In the genomic region with DNA sequence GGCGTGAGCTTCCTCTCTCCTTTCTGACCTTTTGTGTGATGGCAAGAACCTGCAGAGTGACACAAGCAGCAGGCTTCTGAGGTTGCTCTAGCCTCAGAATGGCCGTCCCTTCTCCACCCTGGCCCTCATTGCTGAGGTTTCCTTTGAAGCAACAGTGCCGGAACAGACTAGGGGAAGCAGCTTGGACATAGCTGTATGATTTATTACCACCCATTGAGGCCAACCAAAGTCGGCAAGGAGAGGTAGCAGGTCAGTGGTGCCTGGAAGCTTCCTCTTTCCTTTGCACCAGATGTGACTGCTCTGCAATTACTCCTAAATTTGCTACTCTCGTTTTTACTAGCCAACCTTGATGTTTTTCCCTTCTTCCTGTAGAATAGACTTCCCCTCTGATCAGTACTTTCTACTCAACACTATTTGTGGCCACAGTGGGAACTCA, we compare ENCODE assay signal across 9 cellular contexts. TPM values are rescaled to one million over a fixed set of nuclear protein-coding genes. Genes with fewer than 3 reads are reported as not detected.
A peak's percentile ranks its signal among the peaks of the same experiment; 100 is the strongest.
DNase-seq lines count a peak whose midpoint lies in the region; ATAC-seq and TF ChIP-seq lines count a peak whose summit lies in the region.
"Had no signal": no experiment of that assay in that cellular context is flagged by ENCODE, and none has a peak within 500 bp of the region (broad histone marks: within the 10 kb centered on the region; RNA-seq: fewer than 3 reads in every experiment).

No MANE protein-coding gene starts in this region.

- TF ChIP-seq POLR2A in GM19193 (IDR thresholded peaks at IDR 0.05; ENCODE audit: extremely low read depth, insufficient read depth, insufficient read length): peak; percentile 27
- TF ChIP-seq POLR2A in sigmoid colon (IDR thresholded peaks at IDR 0.05): no peak

- H3K4me3 ChIP-seq in brain microvascular endothelial cell (ENCODE audit: low read depth, low read length): no peak overlapping the region
- no peak overlapping the region for H3K4me3 ChIP-seq in sigmoid colon

- TF ChIP-seq EP300 in sigmoid colon (IDR thresholded peaks at IDR 0.05): no peak

- H3K9me3 ChIP-seq in sigmoid colon: no peaks in the 10 kb centered on the region

- intact Hi-C loops in sigmoid colon (cut with DNase I): no loop called here

- 48 to 72% methylated on average over 5 of the region's 5 CpGs for WGBS in sigmoid colon, 2 donors

- H3K27ac ChIP-seq in brain microvascular endothelial cell: peak overlapping the region; percentile 80
- H3K27ac ChIP-seq in sigmoid colon: peak overlapping the region; percentile 19 to 66 (median 40)
- H3K27ac ChIP-seq in foreskin keratinocyte: no peak overlapping the region

- DNase-seq in brain microvascular endothelial cell (no peak), sigmoid colon (no peak), ecto neural progenitor cell (ENCODE audit: low spot score) (no peak), foreskin keratinocyte (no peak)
- DNase-seq: effector memory CD4-positive, alpha-beta T cell had no signal

- no peaks in the 10 kb centered on the region for H3K27me3 ChIP-seq in brain microvascular endothelial cell (replicated peaks)
- no peaks in the 10 kb centered on the region for H3K27me3 ChIP-seq in sigmoid colon
- H3K27me3 ChIP-seq in foreskin keratinocyte: no peaks in the 10 kb centered on the region

- H3K4me1 ChIP-seq in sigmoid colon (peaks cover 0 to 76% (median 50%) of the 10 kb centered on the region in 4 donors), foreskin keratinocyte (peaks cover 22% of the 10 kb centered on the region)

- peak; percentile 40 for ATAC-seq in HG03196 (IDR thresholded peaks at IDR 0.05; ENCODE audit: unreplicated experiment)
- ATAC-seq in HG03342 (IDR thresholded peaks at IDR 0.05; ENCODE audit: unreplicated experiment): no peak
- no peak for ATAC-seq in GM18861 (IDR thresholded peaks at IDR 0.05; ENCODE audit: unreplicated experiment)
- ATAC-seq in foreskin keratinocyte: no peak

- TF ChIP-seq CTCF in brain microvascular endothelial cell (IDR thresholded peaks at IDR 0.05; ENCODE audit: low read depth, low read length, missing control alignments): no peak
- no peak for TF ChIP-seq CTCF in sigmoid colon (IDR thresholded peaks at IDR 0.05)
- TF ChIP-seq CTCF in foreskin keratinocyte (conservative IDR thresholded peaks at IDR 0.05): no peak

- H3K36me3 ChIP-seq in brain microvascular endothelial cell (replicated peaks) (no peaks in the 10 kb centered on the region), sigmoid colon (no peaks in the 10 kb centered on the region)

- in situ Hi-C loops in brain microvascular endothelial cell (cut with HindIII; ENCODE audit: low pct_ligation_motif_present, low sequenced_read_pairs): no loop called here

RNA-seq across cellular contexts. Expression of a gene that starts 31.4 kb away (rescaled TPM):
- total RNA-seq in sigmoid colon: 10 to 100 TPM; 21.6 to 31.2 (median 23.6) TPM
- 10 to 100 TPM; 14.4 to 41.5 (median 23.6) TPM for polyA plus RNA-seq in sigmoid colon
- 74.3 and 80.5 TPM in 2 replicates for total RNA-seq in foreskin keratinocyte
- 48.8 and 49.9 TPM in 2 replicates for polyA plus RNA-seq in foreskin keratinocyte
